ENCODE assay signal across 1 cellular context in the genomic region with DNA sequence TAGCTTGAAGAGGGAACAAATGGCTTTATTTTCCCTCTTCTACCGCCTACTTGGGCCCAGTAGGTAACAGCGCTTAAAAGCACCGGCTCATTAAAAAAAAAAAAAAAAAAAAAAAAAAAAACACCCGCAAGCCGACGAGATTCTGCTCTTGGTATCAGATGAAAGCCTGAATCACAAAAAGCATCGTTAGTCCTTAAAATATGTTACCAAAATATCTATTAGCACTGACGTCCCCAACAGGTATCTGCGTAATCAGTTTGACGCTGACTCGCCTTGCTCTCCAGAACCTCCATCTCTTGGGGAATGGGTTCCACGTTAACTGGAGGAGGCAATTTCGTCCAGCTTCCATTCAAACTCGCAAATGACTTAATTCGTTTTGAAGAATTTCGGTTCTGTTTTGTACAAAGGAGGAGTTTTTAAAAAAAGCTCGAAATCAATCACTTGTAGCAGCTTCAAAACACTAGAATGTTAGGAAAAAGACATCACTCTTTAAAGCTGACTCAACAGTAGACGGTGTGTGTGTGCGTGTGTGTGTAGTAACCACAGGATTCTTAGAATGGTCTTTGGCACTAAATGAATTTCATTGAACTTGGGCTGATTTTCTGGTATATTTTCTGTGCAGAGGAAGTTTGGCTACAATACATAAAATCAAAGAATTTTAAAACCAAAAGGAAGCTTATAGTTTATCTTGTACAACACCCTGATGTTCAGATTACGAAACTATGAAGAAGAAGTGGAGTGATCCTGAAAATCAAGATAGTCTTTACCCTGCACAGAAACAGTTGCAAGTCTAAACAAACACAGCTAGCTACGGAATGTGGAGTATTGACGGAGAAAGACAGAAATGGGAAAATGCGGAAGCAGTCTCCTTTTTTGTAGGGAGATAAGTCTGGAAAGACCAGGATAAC.
TF ChIP-seq lines count a peak whose summit lies in the region.

No MANE protein-coding gene starts in this region.

TF ChIP-seq in endothelial cell of umbilical vein, 7 proteins besides CTCF, POLR2A, EP300 and RAD21 (continued from another document):
- no peak for TF ChIP-seq JUN (IDR thresholded peaks at IDR 0.05; ENCODE audit: borderline replicate concordance, insufficient read depth, insufficient read length, low read depth)
TF ChIP-seq in endothelial cell of umbilical vein: peak in this region for 0.
